Comparison of ENCODE assay signal across 9 cellular contexts in genomic region chr3:132255041-132255745, GRCh38.
DNase-seq lines count a peak whose midpoint lies in the region; ATAC-seq and TF ChIP-seq lines count a peak whose summit lies in the region.
"Had no signal": no experiment of that assay in that cellular context is flagged by ENCODE, and none has a peak within 500 bp of the region (broad histone marks: within the 10 kb centered on the region; RNA-seq: fewer than 3 reads in every experiment).

No MANE protein-coding gene starts in this region.

- H3K4me2 ChIP-seq in smooth muscle cell, result peak overlapping the region; percentile 54

- no peaks in the 10 kb centered on the region for H3K27me3 ChIP-seq in RWPE2 (ENCODE audit: insufficient read depth, poor library complexity, severe bottlenecking)
- H3K27me3 ChIP-seq in smooth muscle cell (ENCODE audit: low read depth), result no peaks in the 10 kb centered on the region

- H3K27ac ChIP-seq in RWPE2 (ENCODE audit: poor library complexity, severe bottlenecking) (no peak overlapping the region), smooth muscle cell (ENCODE audit: low read depth) (peak overlapping the region; percentile 93)

- H2AFZ ChIP-seq in smooth muscle cell (ENCODE audit: low read depth), result no peak overlapping the region

- peaks cover 22% of the 10 kb centered on the region for H3F3A ChIP-seq in smooth muscle cell (ENCODE audit: low read depth)

- H3K9me3 ChIP-seq in RWPE2 (ENCODE audit: severe bottlenecking) (no peaks in the 10 kb centered on the region), smooth muscle cell (replicated peaks; ENCODE audit: low read depth) (no peaks in the 10 kb centered on the region)

- DNase-seq in DMS53 (lab: John Stamatoyannopoulos, UW) (peak; percentile 24), DMS53 treated with DMSO at 0.1 percent for 48 hours (lab: John Stamatoyannopoulos, UW; ENCODE audit: unreplicated experiment) (no peak), RWPE2 (ENCODE audit: low spot score) (no peak), foreskin fibroblast (peak; percentile 88 to 93), smooth muscle cell (lab: John Stamatoyannopoulos, UW; ENCODE audit: unreplicated experiment) (no peak)
- DNase-seq in NK-92 treated with Interleukin-12 subunit alpha and Interleukin-12 subunit beta, amount 100 ng/mL, for 24 hours (lab: John Stamatoyannopoulos, UW), result no peak
- DNase-seq in activated CD4-positive, alpha-beta T cell treated with anti-CD3 and anti-CD28 coated beads, Interleukin-2, amount 50 U/mL, for 48 hours, result no peak
- no peak for DNase-seq in activated CD4-positive, CD25-positive, alpha-beta regulatory T cell (lab: John Stamatoyannopoulos, UW)
- DNase-seq: activated T-cell treated with anti-CD3 and anti-CD28 coated beads, Interleukin-2, amount 50 U/mL, for 4 hours had no signal

- peak overlapping the region; percentile 75 for H3K9ac ChIP-seq in smooth muscle cell (ENCODE audit: low read depth)

- no peaks in the 10 kb centered on the region for H3K36me3 ChIP-seq in RWPE2 (ENCODE audit: low read depth)
- no peaks in the 10 kb centered on the region for H3K36me3 ChIP-seq in smooth muscle cell (ENCODE audit: low read depth)

- H3K4me3 ChIP-seq in RWPE2 (ENCODE audit: severe bottlenecking) (no peak overlapping the region), foreskin fibroblast (ENCODE audit: low read depth in 1 of 2, low read length in 2 of 2) (no peak overlapping the region), smooth muscle cell (no peak overlapping the region)

- peaks cover 9% of the 10 kb centered on the region for H3K4me1 ChIP-seq in RWPE2 (ENCODE audit: insufficient read depth, poor library complexity, severe bottlenecking)
- peaks cover 14% of the 10 kb centered on the region for H3K4me1 ChIP-seq in smooth muscle cell (ENCODE audit: low read depth)

- no peaks in the 10 kb centered on the region for H4K20me1 ChIP-seq in smooth muscle cell (ENCODE audit: low read depth)

- 6% methylated on average over 5 of the region's 5 CpGs for WGBS in smooth muscle cell (ENCODE audit: low lambda C conversion rate)

- ATAC-seq in RWPE2 (ENCODE audit: low read depth), result peak; percentile 90
- ATAC-seq: activated T-cell treated with anti-CD3 and anti-CD28 coated beads, Interleukin-2, amount 50 U/mL, for 4 hours had no signal

- TF ChIP-seq CTCF in RWPE2 (IDR thresholded peaks at IDR 0.05; ENCODE audit: poor library complexity, severe bottlenecking) (no peak), foreskin fibroblast (IDR thresholded peaks at IDR 0.05; ENCODE audit: low read depth, low read length) (no peak), smooth muscle cell (IDR thresholded peaks at IDR 0.05; ENCODE audit: borderline replicate concordance, insufficient read depth, poor library complexity, severe bottlenecking) (no peak)

- H3K79me2 ChIP-seq in smooth muscle cell (ENCODE audit: low read depth), result no peaks in the 10 kb centered on the region

Comparison
In these comparisons a context has a peak if more than half of its experiments do, and no peak if none do; other contexts are left out.
1. DNase-seq: peak in DMS53 (single experiment) and foreskin fibroblast (2 of 2); none in DMS53 treated with DMSO at 0.1 percent for 48 hours (single experiment), RWPE2 (single experiment), smooth muscle cell (single experiment), NK-92 treated with Interleukin-12 subunit alpha and Interleukin-12 subunit beta, amount 100 ng/mL, for 24 hours (single experiment), activated CD4-positive, alpha-beta T cell treated with anti-CD3 and anti-CD28 coated beads, Interleukin-2, amount 50 U/mL, for 48 hours (0 of 2) and activated CD4-positive, CD25-positive, alpha-beta regulatory T cell (0 of 4).